11 cellular contexts compared by ENCODE assay signal in the genomic region with DNA sequence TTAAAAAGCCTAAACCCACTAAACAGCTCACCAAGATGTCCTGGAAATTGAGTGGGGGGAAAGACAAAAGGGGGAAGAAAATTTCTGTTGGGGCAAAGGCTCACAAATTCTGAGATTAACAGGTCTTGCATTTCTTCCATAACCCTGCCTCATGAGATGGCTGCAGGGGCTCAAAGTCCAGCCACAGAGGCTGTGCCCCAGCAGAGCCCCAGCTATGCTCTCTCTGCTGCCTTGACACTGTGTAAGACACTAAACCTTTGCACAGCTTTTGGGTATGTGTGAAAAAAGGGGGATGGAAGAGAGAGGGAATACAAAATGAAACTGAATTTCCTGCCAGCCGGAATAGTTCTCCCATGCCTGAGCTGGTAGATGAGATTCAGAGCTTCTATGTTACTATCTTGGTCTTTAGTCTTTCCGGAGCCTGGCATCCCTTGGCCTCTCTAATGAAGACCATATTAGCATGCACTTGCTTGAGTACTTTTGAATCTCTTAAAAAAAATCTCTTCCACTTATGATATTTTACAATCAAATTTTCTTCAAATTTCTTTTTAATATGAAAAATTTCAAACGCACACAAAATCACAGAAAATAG.
"Had no signal": no experiment of that assay in that cellular context is flagged by ENCODE, and none has a peak within 500 bp of the region (broad histone marks: within the 10 kb centered on the region; RNA-seq: fewer than 3 reads in every experiment).

No MANE protein-coding gene starts in this region.

- H3K36me3 ChIP-seq: ovary had no signal

- H3K4me1 Mint-ChIP-seq: activated CD4-positive, alpha-beta T cell treated with anti-CD3 and anti-CD28 coated beads, Interleukin-2, amount 10 ng/mL, durations not matched to agents 7 days and 5 days; activated naive CD8-positive, alpha-beta T cell treated with anti-CD3 and anti-CD28 coated beads, Interleukin-2, amount 10 ng/mL, durations not matched to agents 7 days and 5 days; naive B cell; stimulated activated memory B cell treated with anti-CD40 and anti-IgM and Interleukin-4, amounts not matched to agents 10 μg/mL and 1 μg/mL and 100 μg/mL, for 72 hours had no signal

- H3K27ac ChIP-seq: ovary, tibial artery had no signal

- H3K4me1 ChIP-seq: tibial artery had no signal

- ATAC-seq: stimulated activated memory B cell treated with anti-CD40 and anti-IgM and Interleukin-4, amounts not matched to agents 10 μg/mL and 1 μg/mL and 100 μg/mL, for 72 hours had no signal

- H3K36me3 Mint-ChIP-seq: activated naive CD8-positive, alpha-beta T cell treated with anti-CD3 and anti-CD28 coated beads, Interleukin-2, amount 10 ng/mL, durations not matched to agents 7 days and 5 days; stimulated activated memory B cell treated with anti-CD40 and anti-IgM and Interleukin-4, amounts not matched to agents 10 μg/mL and 1 μg/mL and 100 μg/mL, for 72 hours had no signal

- H3K27me3 ChIP-seq: ovary, tibial artery had no signal

- H3K27me3 Mint-ChIP-seq: activated CD4-positive, alpha-beta T cell treated with anti-CD3 and anti-CD28 coated beads, Interleukin-2, amount 10 ng/mL, durations not matched to agents 7 days and 5 days; activated naive CD8-positive, alpha-beta T cell treated with anti-CD3 and anti-CD28 coated beads, Interleukin-2, amount 10 ng/mL, durations not matched to agents 7 days and 5 days; naive B cell; stimulated activated memory B cell treated with anti-CD40 and anti-IgM and Interleukin-4, amounts not matched to agents 10 μg/mL and 1 μg/mL and 100 μg/mL, for 72 hours had no signal

- DNase-seq: activated CD4-positive, alpha-beta T cell treated with anti-CD3 and anti-CD28 coated beads, Interleukin-2, amount 10 ng/mL, durations not matched to agents 7 days and 5 days; activated CD4-positive, CD25-positive, alpha-beta regulatory T cell; activated CD8-positive, alpha-beta memory T cell treated with anti-CD3 and anti-CD28 coated beads for 24 hours; activated naive CD8-positive, alpha-beta T cell treated with anti-CD3 and anti-CD28 coated beads, Interleukin-2, amount 10 ng/mL, durations not matched to agents 7 days and 5 days; aorta; naive B cell; ovary; tibial artery had no signal

- H3K4me3 ChIP-seq: lung, ovary, tibial artery had no signal

- H3K4me3 Mint-ChIP-seq: activated CD4-positive, alpha-beta T cell treated with anti-CD3 and anti-CD28 coated beads, Interleukin-2, amount 10 ng/mL, durations not matched to agents 7 days and 5 days; activated naive CD8-positive, alpha-beta T cell treated with anti-CD3 and anti-CD28 coated beads, Interleukin-2, amount 10 ng/mL, durations not matched to agents 7 days and 5 days; naive B cell; stimulated activated memory B cell treated with anti-CD40 and anti-IgM and Interleukin-4, amounts not matched to agents 10 μg/mL and 1 μg/mL and 100 μg/mL, for 72 hours; T-helper 2 cell treated with Interferon-gamma antibody and Interleukin-4, amounts not matched to agents 5 μg/mL and 100 μg/mL, for 36 hours had no signal

- H3K27ac Mint-ChIP-seq: activated CD4-positive, alpha-beta T cell treated with anti-CD3 and anti-CD28 coated beads, Interleukin-2, amount 10 ng/mL, durations not matched to agents 7 days and 5 days; activated naive CD8-positive, alpha-beta T cell treated with anti-CD3 and anti-CD28 coated beads, Interleukin-2, amount 10 ng/mL, durations not matched to agents 7 days and 5 days; naive B cell; stimulated activated memory B cell treated with anti-CD40 and anti-IgM and Interleukin-4, amounts not matched to agents 10 μg/mL and 1 μg/mL and 100 μg/mL, for 72 hours; T-helper 2 cell treated with Interferon-gamma antibody and Interleukin-4, amounts not matched to agents 5 μg/mL and 100 μg/mL, for 36 hours had no signal
